Comparison of ENCODE assay signal across 27 cellular contexts in the genomic region with DNA sequence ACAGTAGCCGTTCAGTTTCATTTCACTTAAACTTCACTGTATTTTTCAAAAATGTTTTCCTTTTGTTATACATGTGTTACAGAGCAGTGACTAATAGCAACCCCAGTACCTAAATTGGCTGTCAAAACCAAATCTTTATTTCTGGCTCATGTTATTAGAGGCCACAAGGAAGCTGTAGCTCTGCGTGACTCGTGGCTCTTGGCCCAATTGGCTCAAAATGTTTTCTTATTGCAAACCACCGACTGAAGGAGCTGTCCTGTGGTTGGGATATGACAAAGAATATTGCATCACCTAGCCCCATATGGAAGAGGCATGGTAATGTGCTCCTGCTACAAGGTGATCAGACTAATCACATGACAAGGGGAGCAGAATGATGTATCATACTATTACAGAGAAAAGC.
DNase-seq lines count a peak whose midpoint lies in the region; ATAC-seq and TF ChIP-seq lines count a peak whose summit lies in the region.
"Had no signal": no experiment of that assay in that cellular context is flagged by ENCODE, and none has a peak within 500 bp of the region (broad histone marks: within the 10 kb centered on the region; RNA-seq: fewer than 3 reads in every experiment).

No MANE protein-coding gene starts in this region.

- no peak overlapping the region for H3K4me3 ChIP-seq in fibroblast of the aortic adventitia (ENCODE audit: low read depth, low read length)
- H3K4me3 ChIP-seq: A549, ascending aorta, colonic mucosa, esophagus muscularis mucosa, psoas muscle, upper lobe of right lung had no signal

- no peak for ATAC-seq in HG03442 (IDR thresholded peaks at IDR 0.05; ENCODE audit: unreplicated experiment)
- no peak for ATAC-seq in HG02571 (IDR thresholded peaks at IDR 0.05; ENCODE audit: unreplicated experiment)
- ATAC-seq: A549, left cardiac atrium, psoas muscle, Right ventricle myocardium inferior, upper lobe of right lung had no signal

- no peak for TF ChIP-seq CTCF in fibroblast of the aortic adventitia (IDR thresholded peaks at IDR 0.05; ENCODE audit: insufficient read depth, low read length)

- DNase-seq in A172 (ENCODE audit: low spot score) (peak; percentile 1), NCI-H226 (peak; percentile 37), astrocyte of the hippocampus (ENCODE audit: low read depth, low spot score) (peak; percentile 59), fibroblast of the aortic adventitia (ENCODE audit: low read depth) (peak; percentile 82), cerebellar nuclear complex (lab: John Stamatoyannopoulos, UW) (no peak)
- no peak for DNase-seq in activated CD8-positive, alpha-beta memory T cell treated with anti-CD3 and anti-CD28 coated beads, Interleukin-2, amount 50 U/mL, for 48 hours
- DNase-seq: activated CD4-positive, alpha-beta T cell treated with anti-CD3 and anti-CD28 coated beads, Interleukin-2, amount 50 U/mL, for 48 hours; CD8-positive, alpha-beta memory T cell; colonic mucosa; GF-D8; GOT3; head of caudate nucleus; left cardiac atrium; NCI-H1092; NCI-H1930; NCI-H2227 treated with DMSO at 0.1 percent for 48 hours; NCI-H774; psoas muscle; small intestine; stimulated activated CD4-positive, alpha-beta T cell treated with anti-CD3 and anti-CD28 coated beads, Interleukin-2, amount 100 ng/mL, for 24 hours; upper lobe of right lung had no signal

Comparison
In these comparisons a context has a peak if more than half of its experiments do, and no peak if none do; other contexts are left out.
1. DNase-seq: peak in A172 (single experiment), NCI-H226 (single experiment), astrocyte of the hippocampus (single experiment) and fibroblast of the aortic adventitia (single experiment); none in activated CD8-positive, alpha-beta memory T cell treated with anti-CD3 and anti-CD28 coated beads, Interleukin-2, amount 50 U/mL, for 48 hours (single experiment) and cerebellar nuclear complex (0 of 2).